ENCODE assay signal across 8 cellular contexts in genomic region chr11:120248551-120249278, GRCh38. TPM values are rescaled to one million over a fixed set of nuclear protein-coding genes. Genes with fewer than 3 reads are reported as not detected.
DNase-seq lines count a peak whose midpoint lies in the region; ATAC-seq, FAIRE-seq and TF ChIP-seq lines count a peak whose summit lies in the region.

No MANE protein-coding gene starts in this region.

- DNase-seq in EH (ENCODE audit: low read depth) = peak; percentile 65
- peak; percentile 12 for DNase-seq in KG1 (lab: John Stamatoyannopoulos, UW)
- no peak for DNase-seq in H1 (ENCODE audit: low read depth in 1 of 2, low spot score in 2 of 2)
- no peak for DNase-seq in H7
- DNase-seq in MG63 = no peak
- DNase-seq in T-helper 9 cell = no peak
- DNase-seq in activated CD4-positive, alpha-beta T cell treated with anti-CD3 and anti-CD28 coated beads, Interleukin-2, amount 50 U/mL, for 4 hours = no peak

- H3K36me3 ChIP-seq in H1 (ENCODE audit: control insufficient read depth in 2 of 4, insufficient read depth in 4 of 4, low read length in 3 of 4) (no peaks in the 10 kb centered on the region), H7 (replicated peaks; ENCODE audit: control insufficient read depth, insufficient read depth, low read length) (no peaks in the 10 kb centered on the region), MG63 (no peaks in the 10 kb centered on the region)

- no peaks in the 10 kb centered on the region for H3K23me2 ChIP-seq in H1 (ENCODE audit: low read depth, low read length)

- CTCF ChIA-PET in H1 (lab: Charles Lee; ENCODE audit: partially characterized antibody) = interaction anchor here (0.7 to 41.2 kb wide), 13 partner anchors 10 to 455 kb away, joined by 3 to 1412 read pairs (median 4); partner anchors contain the start of gene POU2F3

- H3K56ac ChIP-seq in H1 (replicated peaks; ENCODE audit: insufficient read length, low read depth, low read length) = no peak overlapping the region

- no peak for TF ChIP-seq CTCF in H1 (IDR thresholded peaks at IDR 0.05; ENCODE audit: control extremely low read depth in 1 of 3, insufficient read depth in 1 of 3, low read depth in 1 of 3, low read length in 3 of 3)

- TF ChIP-seq POLR2A in H1 (IDR thresholded peaks at IDR 0.05; ENCODE audit: control extremely low read depth in 1 of 2, low read depth in 2 of 2, low read length in 2 of 2) = no peak

- no peak overlapping the region; the same call in 1 of the 2 replicates for H2AK5ac ChIP-seq in H1 (ENCODE audit: low read depth, low read length)

- H4K5ac ChIP-seq in H1 (ENCODE audit: insufficient read length, low read depth, low read length) = no peak overlapping the region

- H3K4me3 ChIP-seq in H1 (ENCODE audit: extremely low read depth in 1 of 4, insufficient read depth in 2 of 4, low read depth in 3 of 4, low read length in 4 of 4) (no peak overlapping the region), H7 (ENCODE audit: insufficient read depth, low read depth, low read length) (no peak overlapping the region), MG63 (no peak overlapping the region)

- no peak overlapping the region for H4K8ac ChIP-seq in H1 (ENCODE audit: extremely low read depth, insufficient read depth, low read length)

- H4K91ac ChIP-seq in H1 (replicated peaks; ENCODE audit: insufficient read length, low read length) = no peak overlapping the region

- FAIRE-seq in H1 (lab: Jason Lieb, UNC) = no peak

- H3K18ac ChIP-seq in H1 (ENCODE audit: extremely low read depth, low read length) = peak overlapping the region; percentile 33; the same call in 1 of the 2 replicates

- H2BK120ac ChIP-seq in H1 (replicated peaks; ENCODE audit: low read depth, low read length) = no peak overlapping the region

- H2BK5ac ChIP-seq in H1 (ENCODE audit: low read depth, low read length) = no peak overlapping the region; the same call in 1 of the 2 replicates

- 56% methylated on average over 9 of the region's 9 CpGs; no CpG with 5 or more reads in 1 of the 2 experiments for WGBS in H1 (ENCODE audit: extremely low coverage in 1 of 2, insufficient coverage in 1 of 2, insufficient read length in 1 of 2, insufficient replicate concordance in 2 of 2, low coverage in 1 of 2, low lambda C conversion rate in 2 of 2, missing lambda C conversion rate in 1 of 2), 2 experiments

- no peak overlapping the region for H3K14ac ChIP-seq in H1 (ENCODE audit: insufficient read length)

- H3K23ac ChIP-seq in H1 (ENCODE audit: insufficient read length) = no peak overlapping the region

- no peak overlapping the region for H3K9ac ChIP-seq in H1 (replicated peaks in 1 of 4; ENCODE audit: extremely low read depth in 1 of 4, low read depth in 3 of 4, low read length in 3 of 4)

- H3K4me2 ChIP-seq in H1 (ENCODE audit: insufficient read depth in 1 of 2, low read depth in 2 of 2, low read length in 2 of 2) = peak overlapping the region in 1 of 2 experiments; percentile 14; a peak in 2 of 4 replicates

- H3K9me3 ChIP-seq in H1 (ENCODE audit: insufficient read depth in 2 of 2, low read depth in 1 of 2, low read length in 1 of 2) (no peaks in the 10 kb centered on the region), MG63 (no peaks in the 10 kb centered on the region)

- H3K4me1 ChIP-seq in H1 (replicated peaks in 1 of 4; ENCODE audit: control insufficient read depth in 3 of 4, insufficient read depth in 4 of 4, low read length in 3 of 4) = peaks cover 0 to 16% (median 5%) of the 10 kb centered on the region in 4 experiments

- H3K27ac ChIP-seq in H1 (ENCODE audit: low read depth, low read length) = 0 out of 2 replicates have a peak overlapping the region, but pooled peaks have one; percentile 31

- TF ChIP-seq EP300 in H1 (IDR thresholded peaks at IDR 0.05; ENCODE audit: borderline replicate concordance in 1 of 2, low read depth in 2 of 2, low read length in 2 of 2) = peak in 1 of 2 experiments; percentile 17; a peak in 1 of 3 replicates

- peak; percentile 84 for ATAC-seq in GM21723 (IDR thresholded peaks at IDR 0.05; ENCODE audit: unreplicated experiment)

- no peaks in the 10 kb centered on the region for H4K20me1 ChIP-seq in H1 (replicated peaks in 1 of 2; ENCODE audit: control insufficient read depth in 1 of 2, insufficient read depth in 2 of 2, low read length in 2 of 2)

- H3K79me1 ChIP-seq in H1 (ENCODE audit: low read depth, low read length) = no peaks in the 10 kb centered on the region

- H2BK20ac ChIP-seq in H1 (ENCODE audit: low read length) = no peak overlapping the region

- 0 out of 2 replicates have a peak overlapping the region, but pooled peaks have one; percentile 26 for H2AFZ ChIP-seq in H1 (ENCODE audit: low read length)

- no peaks in the 10 kb centered on the region for H3K79me2 ChIP-seq in H1 (ENCODE audit: control insufficient read depth in 1 of 2, insufficient read depth in 2 of 2, low read length in 2 of 2)

- no peak for TF ChIP-seq RAD21 in H1 (IDR thresholded peaks at IDR 0.05 in 1 of 2, conservative IDR thresholded peaks at IDR 0.05 in 1 of 2; ENCODE audit: low read depth in 2 of 2, low read length in 2 of 2)

- H3K4ac ChIP-seq in H1 (replicated peaks; ENCODE audit: insufficient read length, low read depth, low read length) = no peak overlapping the region

- no peaks in the 10 kb centered on the region for H3K27me3 ChIP-seq in H1 (replicated peaks in 1 of 4; ENCODE audit: control insufficient read depth in 3 of 4, extremely low read depth in 1 of 4, insufficient read depth in 3 of 4, low read length in 3 of 4)
- H3K27me3 ChIP-seq in H7 (ENCODE audit: control insufficient read depth, insufficient read depth, low read length) = peaks cover 2% of the 10 kb centered on the region; the same call in 1 of the 2 replicates
- H3K27me3 ChIP-seq in MG63 = no peaks in the 10 kb centered on the region; the same call in 1 of the 2 replicates

- POLR2A ChIA-PET in H1 (lab: Charles Lee; ENCODE audit: partially characterized antibody) = interaction anchor here (1.1 to 2.2 kb wide), 2 partner anchors 9 to 12 kb away, joined by 3 to 6 read pairs; partner anchors contain the start of gene POU2F3

- H2BK15ac ChIP-seq in H1 (ENCODE audit: low read length) = peak overlapping the region; percentile 62; the same call in 1 of the 2 replicates

- 0 out of 2 replicates have a peak overlapping the region, but pooled peaks have one; percentile 21 for H2BK12ac ChIP-seq in H1 (ENCODE audit: low read depth, low read length)

TF ChIP-seq in H1, 55 proteins besides CTCF, POLR2A, EP300 and RAD21:
- TF ChIP-seq SIRT6 (IDR thresholded peaks at IDR 0.05; ENCODE audit: low read length) = no peak
- TF ChIP-seq TEAD4 (IDR thresholded peaks at IDR 0.05; ENCODE audit: low read depth, low read length) = 0 out of 2 replicates have a peak, but pooled peaks have one; percentile 4
- TF ChIP-seq MAX (IDR thresholded peaks at IDR 0.05) = peak; percentile 59; the same call in 1 of the 2 replicates
- TF ChIP-seq E2F6 (IDR thresholded peaks at IDR 0.05) = peak; percentile 64
- TF ChIP-seq TAF1 (IDR thresholded peaks at IDR 0.05; ENCODE audit: low read depth, low read length) = no peak

RNA-seq across cellular contexts. Expression of gene POU2F3, which starts 8.8 kb away (rescaled TPM):
- 1.0 and 1.1 TPM in 2 replicates for total RNA-seq in H1 (2021; fragmentation: NEBNext Ultra II Directional; extraction: Animal tissue kit (Norgen Biotek cat#: 25700))
- 0.78 and 2.1 TPM in 2 replicates for polyA plus RNA-seq in H1 (2011; rRNA removed)
- polyA plus RNA-seq in H1 (2011; cell fraction: cytosol; rRNA removed) = 1.4 TPM
- 1.9 TPM for polyA plus RNA-seq in H1 (2011; cell fraction: nucleus; rRNA removed)
- 1.2 to 3.1 TPM (median 2.4 TPM) in 4 replicates for polyA plus RNA-seq in H1 (2012, experiment 1 of 2)
- 0.81 TPM for polyA plus RNA-seq in H1 (2012, experiment 2 of 2)
- 1.3 TPM for polyA plus RNA-seq in H1 (2013, experiment 1 of 2)
- 1.2 TPM for polyA plus RNA-seq in H1 (2013, experiment 2 of 2)
- polyA minus RNA-seq in H1 (2011; rRNA and poly(A)+ RNA removed) = 2.4 and 2.6 TPM in 2 replicates
- 1.0 TPM for polyA minus RNA-seq in H1 (2011; cell fraction: cytosol; rRNA and poly(A)+ RNA removed)
- 0.90 TPM for polyA minus RNA-seq in H1 (2011; cell fraction: nucleus; rRNA and poly(A)+ RNA removed)
- 0.81 TPM in 1 of 2 replicates, not detected in the other for total RNA-seq in H7 (2014; rRNA removed; shearing (Covaris generic))
- total RNA-seq in MG63 (2014; rRNA removed; shearing (Covaris generic); ENCODE audit: low replicate concordance) = not detected in 2 replicates

RNA-seq across cellular contexts. Expression of gene OAF, which starts 37.9 kb away (rescaled TPM):
- 1.1 and 1.3 TPM in 2 replicates for total RNA-seq in H1 (2021; fragmentation: NEBNext Ultra II Directional; extraction: Animal tissue kit (Norgen Biotek cat#: 25700))
- polyA plus RNA-seq in H1 (2011; rRNA removed) = 1.5 and 2.1 TPM in 2 replicates
- 1.2 TPM for polyA plus RNA-seq in H1 (2011; cell fraction: cytosol; rRNA removed)
- polyA plus RNA-seq in H1 (2011; cell fraction: nucleus; rRNA removed) = 1.2 TPM
- polyA plus RNA-seq in H1 (2012, experiment 1 of 2) = 0.60 to 1.0 TPM (median 0.64 TPM) in 4 replicates
- polyA plus RNA-seq in H1 (2012, experiment 2 of 2) = 0.62 TPM
- 0.85 TPM for polyA plus RNA-seq in H1 (2013, experiment 1 of 2)
- 0.72 TPM for polyA plus RNA-seq in H1 (2013, experiment 2 of 2)
- polyA minus RNA-seq in H1 (2011; rRNA and poly(A)+ RNA removed) = 0.46 and 0.50 TPM in 2 replicates
- polyA minus RNA-seq in H1 (2011; cell fraction: cytosol; rRNA and poly(A)+ RNA removed) = 0.73 TPM
- polyA minus RNA-seq in H1 (2011; cell fraction: nucleus; rRNA and poly(A)+ RNA removed) = 0.80 TPM
- total RNA-seq in H7 (2014; rRNA removed; shearing (Covaris generic)) = 11.6 and 15.8 TPM in 2 replicates
- 13.5 and 35.9 TPM in 2 replicates for total RNA-seq in MG63 (2014; rRNA removed; shearing (Covaris generic); ENCODE audit: low replicate concordance)

Comparison
In these comparisons a context has a peak if more than half of its experiments do, and no peak if none do; other contexts are left out.
1. DNase-seq: peak in EH (single experiment) and KG1 (single experiment); none in H1 (0 of 2), H7 (single experiment), MG63 (single experiment), T-helper 9 cell (single experiment) and activated CD4-positive, alpha-beta T cell treated with anti-CD3 and anti-CD28 coated beads, Interleukin-2, amount 50 U/mL, for 4 hours (0 of 2).